16 cellular contexts compared by ENCODE assay signal in genomic region chr3:101970915-101971314, GRCh38.
A peak's percentile ranks its signal among the peaks of the same experiment; 100 is the strongest.
DNase-seq lines count a peak whose midpoint lies in the region; ATAC-seq and TF ChIP-seq lines count a peak whose summit lies in the region.
"Had no signal": no experiment of that assay in that cellular context is flagged by ENCODE, and none has a peak within 500 bp of the region (broad histone marks: within the 10 kb centered on the region; RNA-seq: fewer than 3 reads in every experiment).

No MANE protein-coding gene starts in this region.

- H3K9me3 Mint-ChIP-seq in glutamatergic neuron (ENCODE audit: unreplicated experiment): peaks cover 2% of the 10 kb centered on the region

- TF ChIP-seq CTCF in glutamatergic neuron (IDR thresholded peaks at IDR 0.05; ENCODE audit: partially characterized antibody, unreplicated experiment): no peak

- no peaks in the 10 kb centered on the region for H3K27me3 Mint-ChIP-seq in glutamatergic neuron (ENCODE audit: unreplicated experiment)

- no peaks in the 10 kb centered on the region for H3K4me1 Mint-ChIP-seq in glutamatergic neuron (ENCODE audit: low read depth, unreplicated experiment)

- no peak overlapping the region for H3K27ac Mint-ChIP-seq in glutamatergic neuron (ENCODE audit: unreplicated experiment)
- H3K27ac Mint-ChIP-seq: CD14-positive monocyte; CD8-positive, alpha-beta T cell had no signal

- no peak overlapping the region for H3K4me3 Mint-ChIP-seq in glutamatergic neuron (ENCODE audit: unreplicated experiment)
- H3K4me3 Mint-ChIP-seq: CD14-positive monocyte; CD8-positive, alpha-beta T cell had no signal

- ATAC-seq in GM21423 (IDR thresholded peaks at IDR 0.05; ENCODE audit: unreplicated experiment) (no peak), HG03460 (IDR thresholded peaks at IDR 0.05; ENCODE audit: unreplicated experiment) (no peak)
- ATAC-seq: A549; CD8-positive, alpha-beta T cell had no signal

- no peaks in the 10 kb centered on the region for H3K36me3 Mint-ChIP-seq in glutamatergic neuron (ENCODE audit: unreplicated experiment)
- H3K36me3 Mint-ChIP-seq: CD8-positive, alpha-beta T cell had no signal

- peak; percentile 36 for DNase-seq in HT-29 (ENCODE audit: low spot score)
- peak; percentile 15 for DNase-seq in SK-N-DZ (ENCODE audit: low spot score)
- peak; percentile 14 for DNase-seq in glutamatergic neuron
- DNase-seq in NCI-H2227 treated with DMSO at 0.1 percent for 48 hours (lab: John Stamatoyannopoulos, UW): no peak
- DNase-seq: CD8-positive, alpha-beta T cell; COR-L47; DMS153; DMS79 treated with DMSO at 0.1 percent for 48 hours; EL; GDM1; HCEC 1CT; IMR-90 had no signal
